ENCODE assay signal across 21 cellular contexts in genomic region chrX:130851569-130851968, GRCh38. TPM values are rescaled to one million over a fixed set of nuclear protein-coding genes. Genes with fewer than 3 reads are reported as not detected.
DNase-seq lines count a peak whose midpoint lies in the region; TF ChIP-seq lines count a peak whose summit lies in the region.
"Had no signal": no experiment of that assay in that cellular context is flagged by ENCODE, and none has a peak within 500 bp of the region (broad histone marks: within the 10 kb centered on the region; RNA-seq: fewer than 3 reads in every experiment).

No MANE protein-coding gene starts in this region.

- POLR2A ChIA-PET in RWPE1 (lab: Yijun Ruan, JAX; ENCODE audit: low non-redundant PET): no interaction called here

- CTCF ChIA-PET in RWPE1 (lab: Yijun Ruan, JAX): interaction anchor here (0.8 kb wide), 1 partner anchor 421 kb away, joined by 4 read pairs; no protein-coding TSS in a partner anchor

- no peak for TF ChIP-seq CTCF in astrocyte of the cerebellum (IDR thresholded peaks at IDR 0.05; ENCODE audit: low read depth, low read length, missing control alignments)
- no peak for TF ChIP-seq CTCF in RWPE1 (conservative IDR thresholded peaks at IDR 0.05; ENCODE audit: low read depth)

- no peak overlapping the region for H3K27ac ChIP-seq in RWPE1
- H3K27ac ChIP-seq: Peyer's patch, SJCRH30 had no signal

- in situ Hi-C loops in astrocyte of the cerebellum (cut with HindIII; ENCODE audit: low sequenced_read_pairs): no loop called here

- H3K4me3 ChIP-seq in astrocyte of the cerebellum (ENCODE audit: low read depth, low read length): no peak overlapping the region
- H3K4me3 ChIP-seq: Peyer's patch, SJCRH30 had no signal

- DNase-seq in NCI-H2196 (lab: John Stamatoyannopoulos, UW; ENCODE audit: unreplicated experiment) (peak; percentile 4), NCI-H2196 treated with DMSO at 0.1 percent for 48 hours (lab: John Stamatoyannopoulos, UW; ENCODE audit: unreplicated experiment) (no peak), M059J (ENCODE audit: low read depth) (peak; percentile 39), NCI-H446 treated with DMSO at 0.1 percent for 48 hours (lab: John Stamatoyannopoulos, UW) (peak; percentile 79), astrocyte of the cerebellum (ENCODE audit: low read depth) (peak; percentile 2), RWPE1 (ENCODE audit: low spot score) (no peak), DMS114 treated with DMSO at 0.1 percent for 48 hours (lab: John Stamatoyannopoulos, UW; ENCODE audit: unreplicated experiment) (no peak)
- DNase-seq in stimulated activated CD4-positive, alpha-beta T cell treated with anti-CD3 and anti-CD28 coated beads, Interleukin-1b, Interleukin-23, amount 100 ng/mL, for 48 hours: no peak
- DNase-seq: C1 segment of cervical spinal cord; Caco-2; CD4-positive, alpha-beta memory T cell; DND-41; Karpas-422; NCI-H1092 treated with DMSO at 0.1 percent for 48 hours; NCI-H146; NCI-H1930; NCI-H2171; NCI-H526; Peyer's patch; T-cell had no signal

RNA-seq across cellular contexts. Expression of gene ENOX2, which starts 51.4 kb away (rescaled TPM):
- total RNA-seq in M059J (2014; rRNA removed; shearing (Covaris generic)): 23.2 and 27.2 TPM in 2 replicates

Comparison
In these comparisons a context has a peak if more than half of its experiments do, and no peak if none do; other contexts are left out.
1. DNase-seq: peak in NCI-H2196 (single experiment), M059J (single experiment), NCI-H446 treated with DMSO at 0.1 percent for 48 hours (single experiment) and astrocyte of the cerebellum (single experiment); none in NCI-H2196 treated with DMSO at 0.1 percent for 48 hours (single experiment), RWPE1 (single experiment), stimulated activated CD4-positive, alpha-beta T cell treated with anti-CD3 and anti-CD28 coated beads, Interleukin-1b, Interleukin-23, amount 100 ng/mL, for 48 hours (single experiment) and DMS114 treated with DMSO at 0.1 percent for 48 hours (single experiment).